Comparison of ENCODE assay signal across 13 cellular contexts in genomic region chr9:38388283-38389223, GRCh38. TPM values are rescaled to one million over a fixed set of nuclear protein-coding genes. Genes with fewer than 3 reads are reported as not detected.
DNase-seq lines count a peak whose midpoint lies in the region; ATAC-seq and TF ChIP-seq lines count a peak whose summit lies in the region.
"Had no signal": no experiment of that assay in that cellular context is flagged by ENCODE, and none has a peak within 500 bp of the region (broad histone marks: within the 10 kb centered on the region; RNA-seq: fewer than 3 reads in every experiment).

No MANE protein-coding gene starts in this region.

- H3K4me3 ChIP-seq in fibroblast of pulmonary artery (replicated peaks; ENCODE audit: low read depth, low read length) (no peak overlapping the region), aorta (ENCODE audit: low read length in 2 of 2) (no peak overlapping the region), body of pancreas (no peak overlapping the region)
- H3K4me3 ChIP-seq: heart left ventricle had no signal

- peak; percentile 63 for ATAC-seq in aorta (ENCODE audit: low FRiP score)
- no peak for ATAC-seq in HG02623 (IDR thresholded peaks at IDR 0.05; ENCODE audit: unreplicated experiment)
- no peak for ATAC-seq in body of pancreas
- ATAC-seq in activated T-cell treated with anti-CD3 and anti-CD28 coated beads, Interleukin-2, amount 50 U/mL, for 72 hours (replicated peaks in 1 of 2): no peak

- H3K27ac ChIP-seq in aorta (ENCODE audit: low read depth in 1 of 2, low read length in 2 of 2): peak overlapping the region; percentile 84 to 97
- no peak overlapping the region for H3K27ac ChIP-seq in body of pancreas

- no peaks in the 10 kb centered on the region for H3K36me3 Mint-ChIP-seq in nephron (ENCODE audit: low read depth)
- peaks cover 1 to 3% of the 10 kb centered on the region in 2 donors for H3K36me3 Mint-ChIP-seq in activated T-cell treated with anti-CD3 and anti-CD28 coated beads, Interleukin-2, amount 50 U/mL, for 72 hours (ENCODE audit: insufficient read depth in 2 of 2)

- intact Hi-C loops in aorta (cut with DNase I): no loop called here
- intact Hi-C loops in body of pancreas (cut with DNase I): no loop called here

- TF ChIP-seq POLR2A in body of pancreas (IDR thresholded peaks at IDR 0.05): no peak

- no peak for TF ChIP-seq CTCF in fibroblast of pulmonary artery (IDR thresholded peaks at IDR 0.05; ENCODE audit: low read length, missing control alignments)
- TF ChIP-seq CTCF in nephron (IDR thresholded peaks at IDR 0.05; ENCODE audit: unreplicated experiment in 3 of 3): no peak
- TF ChIP-seq CTCF in body of pancreas (IDR thresholded peaks at IDR 0.05): no peak

- H3K9me3 ChIP-seq in aorta (ENCODE audit: control insufficient read depth, low read length) (no peaks in the 10 kb centered on the region), body of pancreas (peaks cover 0 to 6% (median 0%) of the 10 kb centered on the region in 3 donors)

- peaks cover 5% of the 10 kb centered on the region for H3K9me3 Mint-ChIP-seq in nephron
- peaks cover 0 to 4% of the 10 kb centered on the region in 2 donors for H3K9me3 Mint-ChIP-seq in activated T-cell treated with anti-CD3 and anti-CD28 coated beads, Interleukin-2, amount 50 U/mL, for 72 hours
- H3K9me3 Mint-ChIP-seq: activated T-helper 1 cell treated with anti-CD3 and anti-CD28 coated beads, Interleukin-12 subunit alpha, Interleukin-12 subunit beta, Interleukin-2, Interleukin-4 antibody, amounts not matched to agents 30 ng/mL and 10 ng/mL and 1 ng/mL, durations not matched to agents 14 hours and 24 hours and 36 hours had no signal

- WGBS in aorta, 2 donors: 34 to 38% methylated on average over 7 of the region's 7 CpGs
- 39 to 50% methylated on average over 7 of the region's 7 CpGs for WGBS in body of pancreas, 2 donors

- H3K4me1 ChIP-seq in aorta (ENCODE audit: control insufficient read depth in 1 of 2, insufficient read depth in 2 of 2, low read length in 2 of 2): no peaks in the 10 kb centered on the region
- H3K4me1 ChIP-seq in body of pancreas: peaks cover 29% of the 10 kb centered on the region

- peak overlapping the region; percentile 85 to 90 (median 86) for H3K27ac Mint-ChIP-seq in nephron
- H3K27ac Mint-ChIP-seq in activated T-cell treated with anti-CD3 and anti-CD28 coated beads, Interleukin-2, amount 50 U/mL, for 72 hours: no peak overlapping the region
- H3K27ac Mint-ChIP-seq: activated T-helper 1 cell treated with anti-CD3 and anti-CD28 coated beads, Interleukin-12 subunit alpha, Interleukin-12 subunit beta, Interleukin-2, Interleukin-4 antibody, amounts not matched to agents 30 ng/mL and 10 ng/mL and 1 ng/mL, durations not matched to agents 14 hours and 24 hours and 36 hours had no signal

- H3K27me3 Mint-ChIP-seq in nephron (ENCODE audit: low read depth): peaks cover 15% of the 10 kb centered on the region
- H3K27me3 Mint-ChIP-seq in activated T-cell treated with anti-CD3 and anti-CD28 coated beads, Interleukin-2, amount 50 U/mL, for 72 hours (ENCODE audit: low read depth): peaks cover 28% of the 10 kb centered on the region

- H3K4me1 Mint-ChIP-seq in nephron: peaks cover 86% of the 10 kb centered on the region
- peaks cover 13% of the 10 kb centered on the region for H3K4me1 Mint-ChIP-seq in activated T-cell treated with anti-CD3 and anti-CD28 coated beads, Interleukin-2, amount 50 U/mL, for 72 hours (ENCODE audit: low read depth)

- H3K36me3 ChIP-seq in aorta (ENCODE audit: control insufficient read depth in 1 of 2, insufficient read depth in 2 of 2, low read length in 1 of 2) (no peaks in the 10 kb centered on the region), body of pancreas (replicated peaks in 1 of 2; ENCODE audit: insufficient read depth in 1 of 2, low read depth in 2 of 2) (no peaks in the 10 kb centered on the region)
- H3K36me3 ChIP-seq: heart left ventricle had no signal

- DNase-seq in NCI-H82 (lab: John Stamatoyannopoulos, UW) (peak; percentile 65), NCI-H82 treated with DMSO at 0.1 percent for 48 hours (lab: John Stamatoyannopoulos, UW; ENCODE audit: unreplicated experiment) (no peak), fibroblast of pulmonary artery (ENCODE audit: low read depth) (peak; percentile 48), aorta (peak in 1 of 2 donors; percentile 81), body of pancreas (no peak)
- DNase-seq in activated T-cell treated with anti-CD3 and anti-CD28 coated beads, Interleukin-2, amount 50 U/mL, for 72 hours: no peak
- DNase-seq: activated CD4-positive, alpha-beta T cell treated with anti-CD3 and anti-CD28 coated beads for 1 hour; cerebellar nuclear complex; midbrain had no signal

- peak overlapping the region in 1 of 3 experiments; percentile 1 for H3K4me3 Mint-ChIP-seq in nephron
- H3K4me3 Mint-ChIP-seq in activated T-cell treated with anti-CD3 and anti-CD28 coated beads, Interleukin-2, amount 50 U/mL, for 72 hours: no peak overlapping the region
- H3K4me3 Mint-ChIP-seq: activated T-helper 1 cell treated with anti-CD3 and anti-CD28 coated beads, Interleukin-12 subunit alpha, Interleukin-12 subunit beta, Interleukin-2, Interleukin-4 antibody, amounts not matched to agents 30 ng/mL and 10 ng/mL and 1 ng/mL, durations not matched to agents 14 hours and 24 hours and 36 hours had no signal

- H3K27me3 ChIP-seq in aorta (ENCODE audit: control insufficient read depth in 1 of 2, insufficient read depth in 2 of 2, low read length in 1 of 2) (no peaks in the 10 kb centered on the region), body of pancreas (no peaks in the 10 kb centered on the region)
- H3K27me3 ChIP-seq: heart left ventricle had no signal

RNA-seq across cellular contexts. Expression of gene ALDH1B1, which starts 3.9 kb away (rescaled TPM):
- total RNA-seq in aorta (100 to 1,000 TPM; 141 to 336 TPM), body of pancreas (10 to 100 TPM; 11.7 to 17.5 TPM)
- 10 to 100 TPM; 38.1 to 76.5 TPM for polyA plus RNA-seq in aorta
- total RNA-seq in activated T-cell treated with anti-CD3 and anti-CD28 coated beads, Interleukin-2, amount 50 U/mL, for 72 hours: 10 to 100 TPM in 1 of 2 donors, 1 to 10 TPM in 1; 9.1 to 10.2 TPM

RNA-seq across cellular contexts. Expression of gene IGFBPL1, which starts 35.7 kb away (rescaled TPM):
- total RNA-seq in aorta: 10 to 100 TPM in 1 of 2 donors, 1 to 10 TPM in 1; 5.9 to 27.8 TPM
- 1 to 10 TPM in 1 of 2 donors, under 1 TPM in 1; 0.72 to 2.0 TPM for polyA plus RNA-seq in aorta
- total RNA-seq in body of pancreas: 1 to 10 TPM; 2.3 to 3.3 TPM
- not detected for total RNA-seq in activated T-cell treated with anti-CD3 and anti-CD28 coated beads, Interleukin-2, amount 50 U/mL, for 72 hours
- total RNA-seq: activated T-helper 1 cell treated with anti-CD3 and anti-CD28 coated beads, Interleukin-12 subunit alpha, Interleukin-12 subunit beta, Interleukin-2, Interleukin-4 antibody, amounts not matched to agents 30 ng/mL and 10 ng/mL and 1 ng/mL, durations not matched to agents 14 hours and 24 hours and 36 hours had no signal
- polyA plus RNA-seq: heart left ventricle had no signal

Comparison
In these comparisons a context has a peak if more than half of its experiments do, and no peak if none do; other contexts are left out.
1. DNase-seq: peak in NCI-H82 (single experiment) and fibroblast of pulmonary artery (single experiment); none in NCI-H82 treated with DMSO at 0.1 percent for 48 hours (single experiment), body of pancreas (0 of 4) and activated T-cell treated with anti-CD3 and anti-CD28 coated beads, Interleukin-2, amount 50 U/mL, for 72 hours (0 of 2).
2. H3K27ac ChIP-seq: peak in aorta (2 of 2); none in body of pancreas (0 of 4).
3. RNA of gene ALDH1B1, which starts 3.9 kb away (total RNA-seq): 141 to 336 TPM in aorta; 11.7 to 17.5 TPM in body of pancreas and 9.1 to 10.2 TPM in activated T-cell treated with anti-CD3 and anti-CD28 coated beads, Interleukin-2, amount 50 U/mL, for 72 hours; every median in the first group is over 4 times any median in the second.